ENCODE assay signal across 8 cellular contexts in the genomic region with DNA sequence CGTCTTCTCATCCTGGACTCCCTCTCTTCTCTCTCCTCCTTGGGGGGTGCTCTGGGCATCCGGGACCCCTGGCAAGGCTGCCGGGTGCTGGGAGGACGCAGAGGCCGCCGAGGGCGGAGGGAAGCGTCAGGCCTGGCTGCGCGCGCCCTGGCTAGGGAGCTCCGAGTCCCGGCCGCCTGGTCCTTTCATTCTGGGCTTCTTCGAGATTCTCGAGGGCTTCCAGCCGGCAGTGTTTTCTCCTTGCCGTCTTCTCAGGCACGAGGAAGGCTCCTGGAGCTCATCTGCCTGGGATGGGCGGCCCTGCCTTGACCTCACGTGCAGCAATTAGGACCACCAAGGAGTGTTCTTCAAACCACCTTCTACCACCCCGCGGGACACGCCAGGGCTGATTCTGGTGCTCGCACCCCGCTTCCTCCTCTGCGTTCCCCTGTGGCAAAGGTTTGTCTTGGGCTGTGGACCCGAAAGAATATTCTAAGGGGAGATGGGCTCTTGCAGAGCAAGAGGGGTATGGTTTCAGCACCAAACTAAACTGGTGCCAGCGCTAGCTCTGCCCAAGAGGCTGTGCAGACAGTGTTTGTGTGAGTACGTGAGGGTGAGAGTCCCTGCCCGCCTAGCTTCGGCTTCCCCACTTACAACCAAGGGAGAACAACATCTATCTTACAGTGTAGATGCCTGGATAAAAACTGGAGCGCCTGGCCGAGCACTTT. TPM values are rescaled to one million over a fixed set of nuclear protein-coding genes. Genes with fewer than 3 reads are reported as not detected.
A peak's percentile ranks its signal among the peaks of the same experiment; 100 is the strongest.
DNase-seq lines count a peak whose midpoint lies in the region; ATAC-seq and TF ChIP-seq lines count a peak whose summit lies in the region.

No MANE protein-coding gene starts in this region.

- in situ Hi-C loops in brain microvascular endothelial cell (cut with HindIII; ENCODE audit: low pct_ligation_motif_present, low sequenced_read_pairs) = no loop called here

- no peak for TF ChIP-seq POLR2A in tibial nerve (IDR thresholded peaks at IDR 0.05)

- no peaks in the 10 kb centered on the region for H3K36me3 ChIP-seq in brain microvascular endothelial cell (replicated peaks)
- H3K36me3 ChIP-seq in left lung = peaks cover 0 to 12% of the 10 kb centered on the region in 2 donors
- peaks cover 0 to 6% (median 0%) of the 10 kb centered on the region in 3 donors for H3K36me3 ChIP-seq in tibial nerve

- intact Hi-C loops in left lung (cut with DNase I) = no loop called here

- no peak for TF ChIP-seq CTCF in brain microvascular endothelial cell (IDR thresholded peaks at IDR 0.05; ENCODE audit: low read depth, low read length, missing control alignments)
- no peak for TF ChIP-seq CTCF in left lung (IDR thresholded peaks at IDR 0.05)
- no peak for TF ChIP-seq CTCF in tibial nerve (IDR thresholded peaks at IDR 0.05)

- H3K4me1 ChIP-seq in left lung (peaks cover 20 to 79% of the 10 kb centered on the region in 2 donors), tibial nerve (peaks cover 0 to 44% (median 26%) of the 10 kb centered on the region in 4 donors)

- H3K4me3 ChIP-seq in brain microvascular endothelial cell (ENCODE audit: low read depth, low read length) (peak overlapping the region; percentile 61), left lung (peak overlapping the region; percentile 46 to 59), tibial nerve (peak overlapping the region; percentile 42 to 92 (median 63))

- H3K27ac ChIP-seq in brain microvascular endothelial cell = no peak overlapping the region
- peak overlapping the region; percentile 48 to 65 for H3K27ac ChIP-seq in left lung
- H3K27ac ChIP-seq in tibial nerve = peak overlapping the region in 3 of 4 donors; percentile 39 to 61 (median 41)

- H3K27me3 ChIP-seq in brain microvascular endothelial cell (replicated peaks) (no peaks in the 10 kb centered on the region), left lung (no peaks in the 10 kb centered on the region), tibial nerve (no peaks in the 10 kb centered on the region)

- WGBS in tibial nerve, 2 donors = 5 to 9% methylated on average over 27 to 29 of the region's 34 CpGs

- peak; percentile 21 for ATAC-seq in left lung

- TF ChIP-seq EP300 in tibial nerve (IDR thresholded peaks at IDR 0.05) = no peak

- H3K9me3 ChIP-seq in left lung (no peaks in the 10 kb centered on the region), tibial nerve (no peaks in the 10 kb centered on the region)

- DNase-seq in NCI-H2171 treated with DMSO at 0.1 percent for 48 hours (lab: John Stamatoyannopoulos, UW) (peak; percentile 45), NCI-H2171 (lab: John Stamatoyannopoulos, UW) (no peak), NCI-H1105 treated with DMSO at 0.1 percent for 48 hours (lab: John Stamatoyannopoulos, UW) (peak; percentile 37), brain microvascular endothelial cell (peak; percentile 29), left lung (peak in 1 of 2 donors; percentile 82), tibial nerve (ENCODE audit: low spot score in 2 of 2) (no peak), medulla oblongata (ENCODE audit: extremely low spot score) (no peak), SHP77 treated with DMSO at 0.1 percent for 48 hours (lab: John Stamatoyannopoulos, UW) (no peak)

RNA-seq across cellular contexts. Expression of a gene that starts 36.5 kb away (rescaled TPM):
- total RNA-seq in left lung (10 to 100 TPM; 12.9 to 44.2 TPM), tibial nerve (10 to 100 TPM in 2 of 4 donors, 1 to 10 TPM in 2; 6.9 to 18.0 (median 10.2) TPM)

Comparison
In these comparisons a context has a peak if more than half of its experiments do, and no peak if none do; other contexts are left out.
1. DNase-seq: peak in NCI-H2171 treated with DMSO at 0.1 percent for 48 hours (single experiment), NCI-H1105 treated with DMSO at 0.1 percent for 48 hours (single experiment) and brain microvascular endothelial cell (single experiment); none in NCI-H2171 (single experiment), tibial nerve (0 of 2), medulla oblongata (single experiment) and SHP77 treated with DMSO at 0.1 percent for 48 hours (single experiment).
2. Peak in every context shown above with its lines, with median percentiles within 50 percentile points of each other: H3K4me3 ChIP-seq.